18 cellular contexts compared by ENCODE assay signal in genomic region chr15:51793521-51793920, GRCh38. TPM values are rescaled to one million over a fixed set of nuclear protein-coding genes. Genes with fewer than 3 reads are reported as not detected.
DNase-seq lines count a peak whose midpoint lies in the region; ATAC-seq, FAIRE-seq and TF ChIP-seq lines count a peak whose summit lies in the region.
"Had no signal": no experiment of that assay in that cellular context is flagged by ENCODE, and none has a peak within 500 bp of the region (broad histone marks: within the 10 kb centered on the region; RNA-seq: fewer than 3 reads in every experiment).

No MANE protein-coding gene starts in this region.

- FAIRE-seq in pancreas (lab: Jason Lieb, UNC), result no peak
- FAIRE-seq: bronchial epithelial cell, GM19239 had no signal

- POLR2A ChIA-PET in T-cell (lab: Charles Lee), result no interaction called here

- H3K36me3 Mint-ChIP-seq in T-cell, result peaks cover 13% of the 10 kb centered on the region

- no peaks in the 10 kb centered on the region for H3K27me3 Mint-ChIP-seq in T-cell
- H3K27me3 Mint-ChIP-seq: progenitor cell of endocrine pancreas; stimulated activated memory B cell treated with anti-CD40 and anti-IgM and Interleukin-4, amounts not matched to agents 10 μg/mL and 1 μg/mL and 100 μg/mL, for 72 hours had no signal

- TF ChIP-seq CTCF in fibroblast of the aortic adventitia (IDR thresholded peaks at IDR 0.05; ENCODE audit: insufficient read depth, low read length) (no peak), pancreas (IDR thresholded peaks at IDR 0.05) (no peak)

- intact Hi-C loops in pancreas (cut with DNase I), result no loop called here

- peak in 3 of 4 donors; percentile 74 to 96 (median 92) for ATAC-seq in pancreas
- no peak for ATAC-seq in T-cell (replicated peaks in 1 of 4)
- ATAC-seq: stimulated activated memory B cell treated with anti-CD40 and anti-IgM and Interleukin-4, amounts not matched to agents 10 μg/mL and 1 μg/mL and 100 μg/mL, for 72 hours had no signal

- in situ Hi-C loops in G401 (cut with HindIII; ENCODE audit: low sequenced_read_pairs), result no loop called here

- H3K4me1 ChIP-seq in pancreas, result peaks cover 0 to 14% (median 11%) of the 10 kb centered on the region in 3 donors

- no peak overlapping the region for H3K27ac Mint-ChIP-seq in T-cell
- H3K27ac Mint-ChIP-seq: progenitor cell of endocrine pancreas; stimulated activated memory B cell treated with anti-CD40 and anti-IgM and Interleukin-4, amounts not matched to agents 10 μg/mL and 1 μg/mL and 100 μg/mL, for 72 hours had no signal

- H3K9me3 Mint-ChIP-seq in T-cell, result peaks cover 0 to 8% (median 0%) of the 10 kb centered on the region in 3 donors

- DNase-seq in G401 (ENCODE audit: low spot score) (peak; percentile 20), fibroblast of the aortic adventitia (ENCODE audit: low read depth) (peak; percentile 89), pancreas (peak; percentile 24 to 71 (median 56)), NCI-H1417 treated with DMSO at 0.1 percent for 48 hours (lab: John Stamatoyannopoulos, UW) (no peak), T-cell (no peak), GM03348 (ENCODE audit: low spot score) (no peak)
- no peak for DNase-seq in effector CD8-positive, alpha-beta T cell (lab: John Stamatoyannopoulos, UW)
- DNase-seq: activated CD4-positive, alpha-beta T cell treated with anti-CD3 and anti-CD28 coated beads for 4 hours; GOT3; Kasumi-1; stimulated activated CD4-positive, alpha-beta T cell treated with anti-CD3 and anti-CD28 coated beads, Interleukin-4, amount 100 ng/mL, for 24 hours; T-helper 2 cell had no signal

- H3K4me1 Mint-ChIP-seq in T-cell, result no peaks in the 10 kb centered on the region
- H3K4me1 Mint-ChIP-seq: stimulated activated memory B cell treated with anti-CD40 and anti-IgM and Interleukin-4, amounts not matched to agents 10 μg/mL and 1 μg/mL and 100 μg/mL, for 72 hours had no signal

- H3K4me3 ChIP-seq in fibroblast of the aortic adventitia (ENCODE audit: low read depth, low read length), result no peak overlapping the region
- H3K4me3 ChIP-seq in pancreas, result no peak overlapping the region
- H3K4me3 ChIP-seq: BLaER1 treated with 17β-estradiol and CSF1 and Interleukin-3, amounts not matched to agents 10 nM and 100 nM had no signal

- CTCF ChIA-PET in T-cell (lab: Charles Lee), result no interaction called here

- H3K36me3 ChIP-seq in pancreas, result no peaks in the 10 kb centered on the region

- H3K4me3 Mint-ChIP-seq in T-cell, result no peak overlapping the region
- H3K4me3 Mint-ChIP-seq: stimulated activated memory B cell treated with anti-CD40 and anti-IgM and Interleukin-4, amounts not matched to agents 10 μg/mL and 1 μg/mL and 100 μg/mL, for 72 hours had no signal

- H3K9me3 ChIP-seq in pancreas, result no peaks in the 10 kb centered on the region

- no peaks in the 10 kb centered on the region for H3K27me3 ChIP-seq in pancreas
- H3K27me3 ChIP-seq: BLaER1 treated with 17β-estradiol and CSF1 and Interleukin-3, amounts not matched to agents 10 nM and 100 nM had no signal

- H3K27ac ChIP-seq in pancreas, result no peak overlapping the region
- H3K27ac ChIP-seq: BLaER1 treated with 17β-estradiol and CSF1 and Interleukin-3, amounts not matched to agents 10 nM and 100 nM had no signal

- 6 to 8% methylated on average over 2 of the region's 2 CpGs for WGBS in pancreas, 2 donors

TF ChIP-seq in PFSK-1, 5 proteins besides CTCF, POLR2A, EP300 and RAD21:
- TF ChIP-seq REST (IDR thresholded peaks at IDR 0.05; ENCODE audit: insufficient read depth in 1 of 2, low read depth in 2 of 2, low read length in 2 of 2) (no peak), SIN3A (IDR thresholded peaks at IDR 0.05; ENCODE audit: borderline replicate concordance, insufficient read depth, low read length) (0 out of 2 replicates have a peak, but pooled peaks have one; percentile 13), TAF1 (IDR thresholded peaks at IDR 0.05; ENCODE audit: borderline replicate concordance, insufficient read depth, low read length) (no peak)

RNA-seq across cellular contexts. Expression of gene TMOD3, which starts 35.9 kb away (rescaled TPM):
- 20.4 and 28.8 TPM in 2 replicates for total RNA-seq in G401 (2014; rRNA removed; shearing (Covaris generic))
- polyA plus RNA-seq in PFSK-1 (2012; ENCODE audit: insufficient read length, low read depth), result 24.4 TPM
- total RNA-seq in fibroblast of the aortic adventitia (ENCODE audit: low replicate concordance), result 21.3 and 53.0 TPM in 2 replicates
- total RNA-seq in pancreas, result 10 to 100 TPM; 12.3 to 28.5 (median 15.6) TPM
- polyA plus RNA-seq in pancreas, result 1 to 10 TPM; 4.4 to 9.1 TPM
- 10 to 100 TPM; 47.2 to 55.8 (median 53.4) TPM for total RNA-seq in T-cell

RNA-seq across cellular contexts. Expression of gene TMOD2, which starts 42.1 kb away (rescaled TPM):
- total RNA-seq in G401 (2014; rRNA removed; shearing (Covaris generic)), result 0.03 TPM in 1 of 2 replicates, not detected in the other
- polyA plus RNA-seq in PFSK-1 (2012; ENCODE audit: insufficient read length, low read depth), result 1.1 TPM
- total RNA-seq in fibroblast of the aortic adventitia (ENCODE audit: low replicate concordance), result 11.2 and 18.9 TPM in 2 replicates
- total RNA-seq in pancreas, result 1 to 10 TPM; 1.9 to 6.8 (median 3.6) TPM
- polyA plus RNA-seq in pancreas, result 1 to 10 TPM; 1.1 to 3.7 TPM
- 10 to 100 TPM; 10.9 to 17.2 (median 16.8) TPM for total RNA-seq in T-cell

RNA-seq across cellular contexts. Expression of gene LYSMD2, which starts 56.1 kb away (rescaled TPM):
- not detected in 2 replicates for total RNA-seq in G401 (2014; rRNA removed; shearing (Covaris generic))
- polyA plus RNA-seq in PFSK-1 (2012; ENCODE audit: insufficient read length, low read depth), result 9.6 TPM
- 3.1 and 7.6 TPM in 2 replicates for total RNA-seq in fibroblast of the aortic adventitia (ENCODE audit: low replicate concordance)
- 1 to 10 TPM; 5.0 to 9.5 (median 6.3) TPM for total RNA-seq in pancreas
- 10 to 100 TPM; 10.0 to 29.7 TPM for polyA plus RNA-seq in pancreas
- total RNA-seq in T-cell, result 10 to 100 TPM; 16.6 to 36.2 (median 26.2) TPM

Comparison
In these comparisons a context has a peak if more than half of its experiments do, and no peak if none do; other contexts are left out.
1. DNase-seq: peak in G401 (single experiment), fibroblast of the aortic adventitia (single experiment) and pancreas (6 of 6); none in NCI-H1417 treated with DMSO at 0.1 percent for 48 hours (single experiment), T-cell (0 of 34), GM03348 (single experiment) and effector CD8-positive, alpha-beta T cell (single experiment).
2. ATAC-seq: peak in pancreas (3 of 4); none in T-cell (0 of 4).